11 cellular contexts compared by ENCODE assay signal in the genomic region with DNA sequence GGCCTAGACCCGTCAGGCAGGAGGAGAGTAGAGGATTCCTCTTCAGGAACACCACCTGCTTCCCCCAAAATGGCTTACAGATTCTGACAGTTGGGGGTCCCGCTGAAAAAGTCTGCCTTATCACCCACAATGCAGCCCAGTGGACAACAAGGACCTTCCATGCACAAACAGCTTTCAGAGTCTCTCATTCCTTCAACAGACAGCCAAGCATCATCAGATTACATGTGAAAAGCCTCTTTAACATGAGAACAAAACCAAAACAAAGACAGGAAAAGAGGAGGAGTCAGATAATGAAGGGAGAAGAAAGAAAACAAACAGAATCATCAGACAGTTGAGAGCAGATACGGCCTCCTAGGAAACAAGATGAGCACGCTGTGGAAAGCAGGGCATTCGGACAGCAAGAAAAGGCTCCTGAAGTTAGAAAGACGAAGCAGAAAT. TPM values are rescaled to one million over a fixed set of nuclear protein-coding genes. Genes with fewer than 3 reads are reported as not detected.
DNase-seq lines count a peak whose midpoint lies in the region; ATAC-seq and TF ChIP-seq lines count a peak whose summit lies in the region.
"Had no signal": no experiment of that assay in that cellular context is flagged by ENCODE, and none has a peak within 500 bp of the region (broad histone marks: within the 10 kb centered on the region; RNA-seq: fewer than 3 reads in every experiment).

No MANE protein-coding gene starts in this region.

- H3K27ac ChIP-seq in mammary epithelial cell (ENCODE audit: insufficient read depth, low read depth, low read length) (no peak overlapping the region), colonic mucosa (peak overlapping the region; percentile 64), upper lobe of right lung (peak overlapping the region; percentile 53)
- H3K27ac ChIP-seq: parathyroid adenoma had no signal

- peaks cover 92% of the 10 kb centered on the region for H3K79me2 ChIP-seq in mammary epithelial cell (ENCODE audit: insufficient read depth, low read length)

- in situ Hi-C loops in mammary epithelial cell (cut with MboI; ENCODE audit: low sequenced_read_pairs in 2 of 2) = no loop called here

- dilution Hi-C loops in mammary epithelial cell (cut with HindIII; ENCODE audit: low sequenced_read_pairs) = no loop called here

- no peak overlapping the region for H3K4me3 Mint-ChIP-seq in MCF 10A (ENCODE audit: unreplicated experiment)
- H3K4me3 Mint-ChIP-seq: activated naive CD8-positive, alpha-beta T cell treated with anti-CD3 and anti-CD28 coated beads, Interleukin-2, amount 10 ng/mL, durations not matched to agents 7 days and 5 days; CD8-positive, alpha-beta T cell had no signal

- H2AFZ ChIP-seq in mammary epithelial cell (ENCODE audit: low read depth, low read length) = no peak overlapping the region
- H2AFZ ChIP-seq: parathyroid adenoma had no signal

- POLR2A ChIA-PET in MCF 10A (lab: Yijun Ruan, JAX) = interaction anchor here (0.7 kb wide), 1 partner anchor 153 kb away, joined by 3 read pairs; no protein-coding TSS in a partner anchor

- 83% methylated on average over 6 of the region's 6 CpGs for WGBS in mammary epithelial cell (ENCODE audit: low coverage, missing lambda C conversion rate)

- no peaks in the 10 kb centered on the region for H4K20me1 ChIP-seq in mammary epithelial cell (ENCODE audit: insufficient read depth, low read length)

- no peak for TF ChIP-seq CTCF in MCF 10A (IDR thresholded peaks at IDR 0.05; ENCODE audit: unreplicated experiment)
- TF ChIP-seq CTCF in mammary epithelial cell (conservative IDR thresholded peaks at IDR 0.05 in 1 of 2, IDR thresholded peaks at IDR 0.05 in 1 of 2; ENCODE audit: extremely low read depth in 1 of 2, insufficient read depth in 1 of 2, low read depth in 1 of 2, low read length in 2 of 2) = no peak
- no peak for TF ChIP-seq CTCF in colonic mucosa (IDR thresholded peaks at IDR 0.05)
- no peak for TF ChIP-seq CTCF in upper lobe of right lung (IDR thresholded peaks at IDR 0.05)

- H3K4me3 ChIP-seq in mammary epithelial cell (replicated peaks in 1 of 3; ENCODE audit: insufficient read depth in 1 of 3, low read depth in 2 of 3, low read length in 3 of 3) (no peak overlapping the region), colonic mucosa (no peak overlapping the region), upper lobe of right lung (no peak overlapping the region)

- no peaks in the 10 kb centered on the region for H3K9me3 Mint-ChIP-seq in MCF 10A (ENCODE audit: unreplicated experiment)
- H3K9me3 Mint-ChIP-seq: activated naive CD8-positive, alpha-beta T cell treated with anti-CD3 and anti-CD28 coated beads, Interleukin-2, amount 10 ng/mL, durations not matched to agents 7 days and 5 days; CD8-positive, alpha-beta T cell had no signal

- peak overlapping the region; percentile 83 for H3K27ac Mint-ChIP-seq in MCF 10A (ENCODE audit: low read depth, unreplicated experiment)
- H3K27ac Mint-ChIP-seq: CD8-positive, alpha-beta T cell had no signal

- H3K36me3 Mint-ChIP-seq in MCF 10A (ENCODE audit: insufficient read depth, unreplicated experiment) = peaks cover 69% of the 10 kb centered on the region

- H3K27me3 Mint-ChIP-seq in MCF 10A (ENCODE audit: insufficient read depth, unreplicated experiment) = no peaks in the 10 kb centered on the region
- H3K27me3 Mint-ChIP-seq: activated naive CD8-positive, alpha-beta T cell treated with anti-CD3 and anti-CD28 coated beads, Interleukin-2, amount 10 ng/mL, durations not matched to agents 7 days and 5 days had no signal

- H3K4me1 Mint-ChIP-seq in MCF 10A (ENCODE audit: insufficient read depth, unreplicated experiment) = peaks cover 45% of the 10 kb centered on the region

- CTCF ChIA-PET in MCF 10A (lab: Yijun Ruan, JAX) = no interaction called here
- CTCF ChIA-PET in mammary epithelial cell (lab: Charles Lee; ENCODE audit: low non-redundant PET) = no interaction called here

- intact Hi-C loops in MCF 10A (cut with micrococcal nuclease) = no loop called here
- intact Hi-C loops in mammary epithelial cell (cut with micrococcal nuclease) = no loop called here
- intact Hi-C loops in colonic mucosa (cut with DNase I) = no loop called here
- intact Hi-C loops in upper lobe of right lung (cut with DNase I) = no loop called here

- H3K27me3 ChIP-seq in mammary epithelial cell (ENCODE audit: insufficient read depth, low read length) (no peaks in the 10 kb centered on the region), colonic mucosa (no peaks in the 10 kb centered on the region), upper lobe of right lung (no peaks in the 10 kb centered on the region)

- peaks cover 34% of the 10 kb centered on the region for H3K4me1 ChIP-seq in mammary epithelial cell (ENCODE audit: insufficient read depth, low read length)
- peaks cover 21% of the 10 kb centered on the region for H3K4me1 ChIP-seq in colonic mucosa
- peaks cover 62% of the 10 kb centered on the region for H3K4me1 ChIP-seq in upper lobe of right lung

- BruUV-seq in MCF 10A (replicated peaks; lab: Mats Ljungman, UMichigan) = TSS peak; percentile 3
- BruUV-seq in mammary epithelial cell (replicated peaks; lab: Mats Ljungman, UMichigan) = no TSS peak

- H3K9me3 ChIP-seq in mammary epithelial cell (replicated peaks; ENCODE audit: insufficient read depth, low read length) (no peaks in the 10 kb centered on the region), colonic mucosa (no peaks in the 10 kb centered on the region), upper lobe of right lung (no peaks in the 10 kb centered on the region)

- H3K9ac ChIP-seq in mammary epithelial cell (ENCODE audit: insufficient read depth, low read length) = no peak overlapping the region
- peak overlapping the region; percentile 2 to 17 for H3K9ac ChIP-seq in colonic mucosa (ENCODE audit: low read depth in 2 of 2, low read length in 2 of 2)
- H3K9ac ChIP-seq: parathyroid adenoma had no signal

- H3K4me2 ChIP-seq in mammary epithelial cell (ENCODE audit: insufficient read depth, low read depth, low read length) = no peak overlapping the region

- ATAC-seq in upper lobe of right lung (no peak), HG03139 (IDR thresholded peaks at IDR 0.05; ENCODE audit: unreplicated experiment) (no peak)
- ATAC-seq: CD8-positive, alpha-beta T cell had no signal

- peaks cover 36% of the 10 kb centered on the region for H3K36me3 ChIP-seq in mammary epithelial cell (ENCODE audit: insufficient read depth, low read length)
- H3K36me3 ChIP-seq in colonic mucosa = peaks cover 33% of the 10 kb centered on the region
- H3K36me3 ChIP-seq in upper lobe of right lung = peaks cover 58% of the 10 kb centered on the region

- DNase-seq in MCF 10A (ENCODE audit: unreplicated experiment) (no peak), mammary epithelial cell (no peak), colonic mucosa (no peak), medulla oblongata (ENCODE audit: extremely low spot score) (peak; percentile 55), upper lobe of right lung (no peak), AG08396 (ENCODE audit: low spot score) (no peak), UCSD-AML1 (lab: John Stamatoyannopoulos, UW; ENCODE audit: unreplicated experiment) (no peak)
- DNase-seq: activated naive CD8-positive, alpha-beta T cell treated with anti-CD3 and anti-CD28 coated beads, Interleukin-2, amount 10 ng/mL, durations not matched to agents 7 days and 5 days; CD8-positive, alpha-beta T cell had no signal

RNA-seq across cellular contexts. Expression of a gene that starts 18.3 kb away (rescaled TPM):
- total RNA-seq in MCF 10A (2022) (44.9 and 45.7 TPM in 2 replicates), mammary epithelial cell (100 to 1,000 TPM in 1 of 2 donors, 10 to 100 TPM in 1; 71.2 to 125 TPM), colonic mucosa (10 to 100 TPM; 50.3 to 74.8 TPM), upper lobe of right lung (66.8 TPM)
- 72.5 TPM for polyA plus RNA-seq in mammary epithelial cell
- 126 TPM for polyA minus RNA-seq in mammary epithelial cell

RNA-seq across cellular contexts. Expression of a gene that starts 18.6 kb away (rescaled TPM):
- total RNA-seq in MCF 10A (2022) = 38.6 and 40.0 TPM in 2 replicates
- 10 to 100 TPM; 31.2 to 53.7 TPM for total RNA-seq in mammary epithelial cell
- 21.5 TPM for polyA plus RNA-seq in mammary epithelial cell
- 103 TPM for polyA minus RNA-seq in mammary epithelial cell
- total RNA-seq in colonic mucosa = 10 to 100 TPM; 44.6 to 52.0 TPM
- total RNA-seq in upper lobe of right lung = 39.1 TPM
